In genomic region chr19:1882089-1882785, GRCh38 we compare ENCODE assay signal across 1 cellular context.
TF ChIP-seq lines count a peak whose summit lies in the region.

No MANE protein-coding gene starts in this region.

TF ChIP-seq in liver, 16 proteins besides CTCF, POLR2A, EP300 and RAD21 (continued from another document):
- TF ChIP-seq HNF4A (conservative IDR thresholded peaks at IDR 0.05) (no peak), REST (IDR thresholded peaks at IDR 0.05) (no peak), MAX (IDR thresholded peaks at IDR 0.05) (no peak), HNF4G (IDR thresholded peaks at IDR 0.05) (no peak), SP1 (IDR thresholded peaks at IDR 0.05) (no peak), TAF1 (conservative IDR thresholded peaks at IDR 0.05) (no peak)
